In genomic region chr1:17209446-17209845, GRCh38 we compare ENCODE assay signal across 1 cellular context.
TF ChIP-seq lines count a peak whose summit lies in the region.

No MANE protein-coding gene starts in this region.

TF ChIP-seq in H1, 55 proteins besides CTCF, POLR2A, EP300 and RAD21 (continued from another document):
- TF ChIP-seq KDM1A (IDR thresholded peaks at IDR 0.05; ENCODE audit: borderline replicate concordance, low read length) (peak; percentile 91), JUN (IDR thresholded peaks at IDR 0.05; ENCODE audit: low read depth, low read length) (no peak)
- TF ChIP-seq, protein P1, sequence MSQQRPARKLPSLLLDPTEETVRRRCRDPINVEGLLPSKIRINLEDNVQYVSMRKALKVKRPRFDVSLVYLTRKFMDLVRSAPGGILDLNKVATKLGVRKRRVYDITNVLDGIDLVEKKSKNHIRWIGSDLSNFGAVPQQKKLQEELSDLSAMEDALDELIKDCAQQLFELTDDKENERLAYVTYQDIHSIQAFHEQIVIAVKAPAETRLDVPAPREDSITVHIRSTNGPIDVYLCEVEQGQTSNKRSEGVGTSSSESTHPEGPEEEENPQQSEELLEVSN (IDR thresholded peaks at IDR 0.05): no peak
